13 cellular contexts compared by ENCODE assay signal in the genomic region with DNA sequence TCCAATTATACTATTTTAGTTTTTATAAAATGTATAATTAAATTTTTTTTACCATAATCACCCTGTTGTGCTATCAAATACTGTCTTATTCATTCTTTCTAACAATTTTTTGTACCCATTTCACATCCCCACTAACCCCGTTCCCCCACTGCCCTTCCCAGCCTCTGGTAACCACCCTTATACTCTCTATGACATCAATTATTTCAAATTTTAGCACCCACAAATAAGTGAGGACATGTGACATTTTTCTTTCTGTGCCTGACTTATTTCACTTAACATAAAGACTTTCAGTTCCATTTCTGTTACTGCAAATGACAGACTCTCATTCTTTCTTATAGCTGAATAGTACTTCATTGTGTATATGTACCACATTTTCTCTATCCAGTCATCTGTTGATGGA. TPM values are rescaled to one million over a fixed set of nuclear protein-coding genes. Genes with fewer than 3 reads are reported as not detected.
"Had no signal": no experiment of that assay in that cellular context is flagged by ENCODE, and none has a peak within 500 bp of the region (broad histone marks: within the 10 kb centered on the region; RNA-seq: fewer than 3 reads in every experiment).

No MANE protein-coding gene starts in this region.

RNA-seq across cellular contexts. Expression of a gene that starts 5.0 kb away (rescaled TPM):
- total RNA-seq: activated CD4-positive, alpha-beta memory T cell treated with anti-CD3 and anti-CD28 coated beads for 36 hours; activated CD4-positive, alpha-beta memory T cell treated with anti-CD3 and anti-CD28 coated beads, Interleukin-2, amount 10 ng/mL, durations not matched to agents 7 days and 5 days; activated CD4-positive, alpha-beta T cell treated with anti-CD3 and anti-CD28 coated beads for 36 hours; activated CD4-positive, alpha-beta T cell treated with anti-CD3 and anti-CD28 coated beads, Interleukin-2, amount 10 ng/mL, durations not matched to agents 24 days and 14 days; activated CD4-positive, alpha-beta T cell treated with anti-CD3 and anti-CD28 coated beads, Interleukin-2, amount 10 ng/mL, durations not matched to agents 7 days and 5 days; activated CD8-positive, alpha-beta memory T cell treated with anti-CD3 and anti-CD28 coated beads for 36 hours; activated CD8-positive, alpha-beta memory T cell treated with anti-CD3 and anti-CD28 coated beads, Interleukin-2, amount 10 ng/mL, durations not matched to agents 7 days and 5 days; activated CD8-positive, alpha-beta T cell treated with anti-CD3 and anti-CD28 coated beads for 36 hours; activated CD8-positive, alpha-beta T cell treated with anti-CD3 and anti-CD28 coated beads, Interleukin-2, amount 10 ng/mL, durations not matched to agents 7 days and 5 days; T-cell; T-helper 1 cell treated with Interleukin-12 subunit alpha and Interleukin-12 subunit beta and Interleukin-4 antibody, amounts not matched to agents 30 ng/mL and 1 ng/mL, for 36 hours; T-helper 17 cell; T-helper 2 cell treated with Interferon-gamma antibody and Interleukin-4, amounts not matched to agents 100 ng/mL and 5 ng/mL, for 36 hours had no signal
